Comparison of ENCODE assay signal across 9 cellular contexts in genomic region chr3:49928511-49929017, GRCh38. TPM values are rescaled to one million over a fixed set of nuclear protein-coding genes. Genes with fewer than 3 reads are reported as not detected.
DNase-seq lines count a peak whose midpoint lies in the region; ATAC-seq and TF ChIP-seq lines count a peak whose summit lies in the region.
"Had no signal": no experiment of that assay in that cellular context is flagged by ENCODE, and none has a peak within 500 bp of the region (broad histone marks: within the 10 kb centered on the region; RNA-seq: fewer than 3 reads in every experiment).

No MANE protein-coding gene starts in this region.

- H3K4me1 ChIP-seq in lower lobe of right lung (peaks cover 25% of the 10 kb centered on the region), tibial nerve (peaks cover 0 to 30% (median 13%) of the 10 kb centered on the region in 4 donors), A673 (ENCODE audit: insufficient read depth, low read length, poor library complexity, severe bottlenecking) (peaks cover 3% of the 10 kb centered on the region)

- POLR2A ChIA-PET in A673 (lab: Charles Lee; ENCODE audit: low non-redundant PET) = no interaction called here

- H3K27ac Mint-ChIP-seq in activated T-cell treated with anti-CD3 and anti-CD28 coated beads, Interleukin-2, amount 50 U/mL, for 24 hours = peak overlapping the region; percentile 93
- H3K27ac Mint-ChIP-seq in activated naive CD8-positive, alpha-beta T cell treated with anti-CD3 and anti-CD28 coated beads, Interleukin-2, amount 50 U/mL, for 24 hours = no peak overlapping the region

- no TSS peak for BruUV-seq in A673 (replicated peaks; lab: Mats Ljungman, UMichigan)

- H3K36me3 ChIP-seq in lower lobe of right lung (no peaks in the 10 kb centered on the region), tibial nerve (peaks cover 0 to 3% (median 0%) of the 10 kb centered on the region in 3 donors), A673 (ENCODE audit: insufficient read depth, low read length, poor library complexity, severe bottlenecking) (no peaks in the 10 kb centered on the region)

- TF ChIP-seq EP300 in tibial nerve (IDR thresholded peaks at IDR 0.05) = no peak

- CTCF ChIA-PET in A673 (lab: Charles Lee) = no interaction called here

- WGBS in tibial nerve, 2 donors = 77 to 83% methylated on average over 4 to 5 of the region's 5 CpGs

- H3K4me3 ChIP-seq in lower lobe of right lung = peak overlapping the region; percentile 88
- peak overlapping the region in 3 of 4 donors; percentile 64 to 87 (median 70) for H3K4me3 ChIP-seq in tibial nerve
- H3K4me3 ChIP-seq in A673 (ENCODE audit: low read depth, low read length, poor library complexity, severe bottlenecking) = no peak overlapping the region

- H3K27me3 ChIP-seq in lower lobe of right lung (ENCODE audit: low read depth) = no peaks in the 10 kb centered on the region
- H3K27me3 ChIP-seq in tibial nerve = no peaks in the 10 kb centered on the region
- H3K27me3 ChIP-seq in A673 (replicated peaks; ENCODE audit: insufficient read depth, low read depth, low read length, poor library complexity) = no peaks in the 10 kb centered on the region
- H3K27me3 ChIP-seq: foreskin keratinocyte had no signal

- peaks cover 19% of the 10 kb centered on the region for H3K36me3 Mint-ChIP-seq in activated T-cell treated with anti-CD3 and anti-CD28 coated beads, Interleukin-2, amount 50 U/mL, for 24 hours (ENCODE audit: low read depth)
- H3K36me3 Mint-ChIP-seq in activated naive CD8-positive, alpha-beta T cell treated with anti-CD3 and anti-CD28 coated beads, Interleukin-2, amount 50 U/mL, for 24 hours (ENCODE audit: low read depth) = peaks cover 3% of the 10 kb centered on the region

- intact Hi-C loops in lower lobe of right lung (cut with DNase I) = no loop called here
- intact Hi-C loops in A673 (cut with micrococcal nuclease; ENCODE audit: unreplicated experiment) = no loop called here

- peak overlapping the region; percentile 89 for H3K4me3 Mint-ChIP-seq in activated T-cell treated with anti-CD3 and anti-CD28 coated beads, Interleukin-2, amount 50 U/mL, for 24 hours
- peak overlapping the region; percentile 88 for H3K4me3 Mint-ChIP-seq in activated naive CD8-positive, alpha-beta T cell treated with anti-CD3 and anti-CD28 coated beads, Interleukin-2, amount 50 U/mL, for 24 hours

- TF ChIP-seq POLR2A in tibial nerve (IDR thresholded peaks at IDR 0.05) = no peak

- H3K27me3 Mint-ChIP-seq in activated T-cell treated with anti-CD3 and anti-CD28 coated beads, Interleukin-2, amount 50 U/mL, for 24 hours = no peaks in the 10 kb centered on the region
- no peaks in the 10 kb centered on the region for H3K27me3 Mint-ChIP-seq in activated naive CD8-positive, alpha-beta T cell treated with anti-CD3 and anti-CD28 coated beads, Interleukin-2, amount 50 U/mL, for 24 hours

- no peaks in the 10 kb centered on the region for H3K9me3 ChIP-seq in lower lobe of right lung
- no peaks in the 10 kb centered on the region for H3K9me3 ChIP-seq in tibial nerve
- no peaks in the 10 kb centered on the region for H3K9me3 ChIP-seq in A673 (ENCODE audit: low read depth, low read length, poor library complexity, severe bottlenecking)

- H3K9me3 Mint-ChIP-seq in activated T-cell treated with anti-CD3 and anti-CD28 coated beads, Interleukin-2, amount 50 U/mL, for 24 hours = no peaks in the 10 kb centered on the region
- no peaks in the 10 kb centered on the region for H3K9me3 Mint-ChIP-seq in activated naive CD8-positive, alpha-beta T cell treated with anti-CD3 and anti-CD28 coated beads, Interleukin-2, amount 50 U/mL, for 24 hours

- TF ChIP-seq CTCF in lower lobe of right lung (IDR thresholded peaks at IDR 0.05) (no peak), tibial nerve (IDR thresholded peaks at IDR 0.05) (no peak), A673 (conservative IDR thresholded peaks at IDR 0.05; ENCODE audit: low read depth, low read length) (no peak)

- no peak for DNase-seq in activated T-cell treated with anti-CD3 and anti-CD28 coated beads, Interleukin-2, amount 50 U/mL, for 24 hours
- DNase-seq in activated T-cell treated with anti-CD3 and anti-CD28 coated beads, Interleukin-2, amount 50 U/mL, for 48 hours = no peak
- DNase-seq in activated naive CD8-positive, alpha-beta T cell treated with anti-CD3 and anti-CD28 coated beads, Interleukin-2, amount 50 U/mL, for 24 hours = no peak
- no peak for DNase-seq in lower lobe of right lung
- no peak for DNase-seq in tibial nerve (ENCODE audit: low spot score in 2 of 2)
- no peak for DNase-seq in Ammon's horn (ENCODE audit: low spot score)
- DNase-seq in A673 (ENCODE audit: low spot score) = no peak
- DNase-seq in epidermal melanocyte (ENCODE audit: insufficient read length, low spot score) = no peak

- ATAC-seq in activated naive CD8-positive, alpha-beta T cell treated with anti-CD3 and anti-CD28 coated beads, Interleukin-2, amount 50 U/mL, for 24 hours = no peak
- ATAC-seq in lower lobe of right lung = peak; percentile 30 to 33

- peak overlapping the region; percentile 33 for H3K27ac ChIP-seq in lower lobe of right lung
- peak overlapping the region in 3 of 4 donors; percentile 4 to 84 (median 28) for H3K27ac ChIP-seq in tibial nerve
- H3K27ac ChIP-seq in A673 (ENCODE audit: low read depth, low read length, poor library complexity, severe bottlenecking) = no peak overlapping the region
- H3K27ac ChIP-seq: foreskin keratinocyte had no signal

- peaks cover 32% of the 10 kb centered on the region for H3K4me1 Mint-ChIP-seq in activated T-cell treated with anti-CD3 and anti-CD28 coated beads, Interleukin-2, amount 50 U/mL, for 24 hours (ENCODE audit: low read depth)
- peaks cover 20% of the 10 kb centered on the region for H3K4me1 Mint-ChIP-seq in activated naive CD8-positive, alpha-beta T cell treated with anti-CD3 and anti-CD28 coated beads, Interleukin-2, amount 50 U/mL, for 24 hours

RNA-seq across cellular contexts. Expression of gene MON1A, which starts 1.0 kb away (rescaled TPM):
- total RNA-seq in lower lobe of right lung (9.7 TPM), tibial nerve (10 to 100 TPM in 3 of 4 donors, 1 to 10 TPM in 1; 6.9 to 18.8 (median 15.8) TPM), A673 (2021) (7.5 and 7.7 TPM in 2 replicates)

RNA-seq across cellular contexts. Expression of gene RBM6, which starts 11.4 kb away (rescaled TPM):
- total RNA-seq in lower lobe of right lung (101 TPM), tibial nerve (100 to 1,000 TPM; 106 to 182 (median 158) TPM), A673 (2021) (55.9 and 64.3 TPM in 2 replicates)

RNA-seq across cellular contexts. Expression of gene MST1R, which starts 24.9 kb away (rescaled TPM):
- total RNA-seq in lower lobe of right lung = 27.3 TPM
- 1 to 10 TPM; 1.0 to 2.8 (median 2.3) TPM for total RNA-seq in tibial nerve
- not detected in 2 replicates for total RNA-seq in A673 (2021)

RNA-seq across cellular contexts. Expression of gene CAMKV, which starts 58.9 kb away (rescaled TPM):
- not detected for total RNA-seq in lower lobe of right lung
- total RNA-seq in tibial nerve = not detected
- 5.4 and 6.5 TPM in 2 replicates for total RNA-seq in A673 (2021)
- total RNA-seq: foreskin keratinocyte had no signal
